Comparison of ENCODE assay signal across 1 cellular context in genomic region chr4:78581626-78582025, GRCh38.
TF ChIP-seq lines count a peak whose summit lies in the region.

No MANE protein-coding gene starts in this region.

TF ChIP-seq in IMR-90, 13 proteins besides CTCF, POLR2A, EP300 and RAD21:
- TF ChIP-seq MAZ (IDR thresholded peaks at IDR 0.05; ENCODE audit: borderline replicate concordance, low read depth, low read length) (no peak), BHLHE40 (IDR thresholded peaks at IDR 0.05; ENCODE audit: low read depth, low read length) (no peak), MXI1 (IDR thresholded peaks at IDR 0.05; ENCODE audit: borderline replicate concordance, low read depth, low read length) (no peak), SMC3 (IDR thresholded peaks at IDR 0.05; ENCODE audit: low read depth, low read length) (no peak), CEBPB (IDR thresholded peaks at IDR 0.05; ENCODE audit: low read depth, low read length) (no peak), ELK1 (IDR thresholded peaks at IDR 0.05; ENCODE audit: borderline replicate concordance, low read depth, low read length) (no peak), CHD1 (IDR thresholded peaks at IDR 0.05; ENCODE audit: low read depth, low read length) (no peak)
